Comparison of ENCODE assay signal across 9 cellular contexts in the genomic region with DNA sequence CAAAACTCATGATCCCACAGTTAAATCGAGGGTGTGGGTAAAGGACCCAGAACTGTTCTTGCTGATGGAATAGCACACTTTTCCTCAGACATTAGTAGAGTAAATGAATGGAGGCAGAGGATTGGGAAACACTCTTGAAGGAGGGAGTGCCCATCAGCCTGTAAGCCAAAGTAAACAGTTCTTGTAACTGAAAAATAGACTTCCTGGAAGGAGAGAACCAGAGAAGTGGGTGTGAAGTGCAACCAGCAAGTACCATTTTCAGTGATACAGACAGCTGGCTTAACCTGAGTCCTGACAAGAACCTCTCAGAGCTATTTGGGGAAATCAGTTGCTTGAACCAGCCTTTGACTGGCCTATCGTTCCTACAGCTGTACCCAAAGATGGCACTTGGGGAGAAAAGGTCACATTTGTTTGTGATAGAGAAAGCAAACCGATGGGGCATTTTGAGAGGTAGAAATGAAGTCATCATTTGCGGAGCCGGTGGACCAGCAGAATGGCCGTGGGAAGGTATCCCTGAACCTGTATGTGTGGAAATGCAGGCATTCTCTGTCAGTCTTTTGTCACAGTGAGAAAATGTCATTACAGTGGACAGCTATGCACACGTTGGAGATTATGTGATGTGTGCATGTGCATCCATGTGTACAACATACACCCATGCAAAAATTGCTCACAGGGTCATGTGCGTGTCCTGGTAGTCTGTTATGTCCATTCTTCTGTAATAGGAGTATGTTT. TPM values are rescaled to one million over a fixed set of nuclear protein-coding genes. Genes with fewer than 3 reads are reported as not detected.
DNase-seq lines count a peak whose midpoint lies in the region; ATAC-seq and TF ChIP-seq lines count a peak whose summit lies in the region.
"Had no signal": no experiment of that assay in that cellular context is flagged by ENCODE, and none has a peak within 500 bp of the region (broad histone marks: within the 10 kb centered on the region; RNA-seq: fewer than 3 reads in every experiment).

No MANE protein-coding gene starts in this region.

- TF ChIP-seq POLR2A in breast epithelium (IDR thresholded peaks at IDR 0.05) = no peak

- H3K9me3 ChIP-seq in right atrium auricular region = no peaks in the 10 kb centered on the region
- no peaks in the 10 kb centered on the region for H3K9me3 ChIP-seq in breast epithelium
- H3K9me3 ChIP-seq in lower lobe of right lung = no peaks in the 10 kb centered on the region
- H3K9me3 ChIP-seq: BLaER1 treated with 17β-estradiol and CSF1 and Interleukin-3, amounts not matched to agents 10 nM and 100 nM had no signal

- peak; percentile 75 for ATAC-seq in Right ventricle myocardium superior (ENCODE audit: poor library complexity)
- ATAC-seq in lower lobe of right lung = peak; percentile 83 to 89
- ATAC-seq in HG03457 (IDR thresholded peaks at IDR 0.05; ENCODE audit: unreplicated experiment) = no peak
- ATAC-seq in GM21528 (IDR thresholded peaks at IDR 0.05; ENCODE audit: low FRiP score, unreplicated experiment) = no peak

- no peak for DNase-seq in Right ventricle myocardium superior
- no peak for DNase-seq in right atrium auricular region (ENCODE audit: low spot score)
- DNase-seq in breast epithelium (ENCODE audit: low spot score in 2 of 2) = no peak
- no peak for DNase-seq in lower lobe of right lung
- no peak for DNase-seq in globus pallidus (ENCODE audit: low spot score)
- no peak for DNase-seq in NCI-H2107 (lab: John Stamatoyannopoulos, UW)

- TF ChIP-seq CTCF in right atrium auricular region (IDR thresholded peaks at IDR 0.05) (no peak), breast epithelium (IDR thresholded peaks at IDR 0.05) (no peak), lower lobe of right lung (IDR thresholded peaks at IDR 0.05) (no peak)

- H3K4me1 ChIP-seq in right atrium auricular region (peaks cover 0 to 69% of the 10 kb centered on the region in 2 donors), breast epithelium (peaks cover 15 to 43% of the 10 kb centered on the region in 2 donors), lower lobe of right lung (peaks cover 95% of the 10 kb centered on the region)

- H3K27ac ChIP-seq in right atrium auricular region (peak overlapping the region in 1 of 2 donors; percentile 42), breast epithelium (peak overlapping the region; percentile 82 to 88), lower lobe of right lung (peak overlapping the region; percentile 25)
- H3K27ac ChIP-seq: BLaER1 treated with 17β-estradiol and CSF1 and Interleukin-3, amounts not matched to agents 10 nM and 100 nM had no signal

- H3K27me3 ChIP-seq in right atrium auricular region (no peaks in the 10 kb centered on the region), breast epithelium (no peaks in the 10 kb centered on the region), lower lobe of right lung (ENCODE audit: low read depth) (no peaks in the 10 kb centered on the region)
- H3K27me3 ChIP-seq: BLaER1 treated with 17β-estradiol and CSF1 and Interleukin-3, amounts not matched to agents 10 nM and 100 nM had no signal

- H3K4me3 ChIP-seq in right atrium auricular region (no peak overlapping the region), breast epithelium (peak overlapping the region in 1 of 3 donors; percentile 14), lower lobe of right lung (no peak overlapping the region)
- H3K4me3 ChIP-seq: BLaER1 treated with 17β-estradiol and CSF1 and Interleukin-3, amounts not matched to agents 10 nM and 100 nM had no signal

- no peaks in the 10 kb centered on the region for H3K36me3 ChIP-seq in right atrium auricular region
- H3K36me3 ChIP-seq in breast epithelium = no peaks in the 10 kb centered on the region
- no peaks in the 10 kb centered on the region for H3K36me3 ChIP-seq in lower lobe of right lung

- intact Hi-C loops in Right ventricle myocardium superior (cut with DNase I) = no loop called here
- intact Hi-C loops in breast epithelium (cut with DNase I; ENCODE audit: low total_unique reads) = loop anchor here (10.0 kb wide), 1 partner anchor 2001 kb away; a partner anchor contains a TSS
- intact Hi-C loops in lower lobe of right lung (cut with DNase I) = no loop called here

RNA-seq across cellular contexts. Expression of a gene that starts 17.7 kb away (rescaled TPM):
- total RNA-seq in Right ventricle myocardium superior (17.2 TPM), right atrium auricular region (10 to 100 TPM; 49.1 to 71.3 TPM), breast epithelium (100 to 1,000 TPM; 166 to 187 (median 178) TPM), lower lobe of right lung (105 TPM)

Comparison
In these comparisons a context has a peak if more than half of its experiments do, and no peak if none do; other contexts are left out.
1. ATAC-seq: peak in Right ventricle myocardium superior (single experiment) and lower lobe of right lung (2 of 2); none in HG03457 (single experiment) and GM21528 (single experiment).